In the genomic region with DNA sequence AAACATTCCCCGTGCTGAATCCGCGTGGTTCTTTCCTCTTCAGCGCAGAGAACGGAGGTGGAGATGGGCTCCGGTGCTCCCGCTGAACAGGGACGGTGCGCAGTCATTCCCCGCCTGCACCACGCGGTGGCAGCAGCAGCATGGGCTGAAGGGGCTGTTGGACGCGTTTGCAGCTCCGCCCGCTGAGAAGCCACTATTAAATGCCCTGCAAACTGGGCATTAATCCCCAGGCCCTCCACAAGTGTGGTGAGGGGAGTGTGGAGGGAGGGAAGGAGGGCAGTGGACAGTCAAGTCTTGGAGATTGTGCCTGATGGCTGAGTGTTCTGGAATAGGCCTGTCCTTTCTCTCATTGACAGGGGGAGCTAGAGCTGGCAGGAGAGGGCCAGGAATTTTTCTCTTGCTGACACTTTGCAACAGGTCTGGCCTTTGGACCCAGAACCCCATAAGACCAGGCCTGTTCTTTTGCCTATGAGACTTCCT, we compare ENCODE assay signal across 8 cellular contexts.
DNase-seq lines count a peak whose midpoint lies in the region; ATAC-seq lines count a peak whose summit lies in the region.

No MANE protein-coding gene starts in this region.

- no peaks in the 10 kb centered on the region for H3K4me1 ChIP-seq in ACC112 (ENCODE audit: control insufficient read depth, insufficient read depth, low read length, unreplicated experiment)

- DNase-seq in NCI-H2171 (lab: John Stamatoyannopoulos, UW) (peak; percentile 28), cerebellar cortex (ENCODE audit: low spot score) (peak; percentile 74), left kidney (ENCODE audit: low read depth, low spot score) (peak; percentile 93)
- peak; percentile 71 for DNase-seq in activated CD4-positive, CD25-positive, alpha-beta regulatory T cell treated with anti-CD3 and anti-CD28 coated beads, Interleukin-2, amount 50 U/mL, for 72 hours
- DNase-seq in stimulated activated CD4-positive, alpha-beta T cell treated with anti-CD3 and anti-CD28 coated beads, Interleukin-1b, Interleukin-23, amount 100 ng/mL, for 48 hours = peak; percentile 72

- H3K36me3 ChIP-seq in ACC112 (ENCODE audit: insufficient read depth, low read length) = no peaks in the 10 kb centered on the region

- H3K27ac ChIP-seq in ACC112 (ENCODE audit: low read depth, low read length) = no peak overlapping the region

- no peaks in the 10 kb centered on the region for H3K27me3 ChIP-seq in ACC112 (ENCODE audit: insufficient read depth, low read length)

- H3K79me2 ChIP-seq in ACC112 (ENCODE audit: control insufficient read depth, insufficient read depth, low read length, unreplicated experiment) = no peaks in the 10 kb centered on the region

- peak; percentile 86 for ATAC-seq in GM18519 (IDR thresholded peaks at IDR 0.05; ENCODE audit: low FRiP score, unreplicated experiment)
- ATAC-seq in HG03039 (IDR thresholded peaks at IDR 0.05; ENCODE audit: unreplicated experiment) = peak; percentile 87

- no peak overlapping the region for H2AFZ ChIP-seq in ACC112 (ENCODE audit: low read length, unreplicated experiment)

- H3K4me3 ChIP-seq in ACC112 (ENCODE audit: low read depth, low read length) = peak overlapping the region; percentile 60

Comparison
In these comparisons a context has a peak if more than half of its experiments do, and no peak if none do; other contexts are left out.
1. DNase-seq: peak in every context shown above with its lines; median percentile 93 in left kidney; 74 in cerebellar cortex; 72 in stimulated activated CD4-positive, alpha-beta T cell treated with anti-CD3 and anti-CD28 coated beads, Interleukin-1b, Interleukin-23, amount 100 ng/mL, for 48 hours; 71 in activated CD4-positive, CD25-positive, alpha-beta regulatory T cell treated with anti-CD3 and anti-CD28 coated beads, Interleukin-2, amount 50 U/mL, for 72 hours; 28 in NCI-H2171.